In the genomic region with DNA sequence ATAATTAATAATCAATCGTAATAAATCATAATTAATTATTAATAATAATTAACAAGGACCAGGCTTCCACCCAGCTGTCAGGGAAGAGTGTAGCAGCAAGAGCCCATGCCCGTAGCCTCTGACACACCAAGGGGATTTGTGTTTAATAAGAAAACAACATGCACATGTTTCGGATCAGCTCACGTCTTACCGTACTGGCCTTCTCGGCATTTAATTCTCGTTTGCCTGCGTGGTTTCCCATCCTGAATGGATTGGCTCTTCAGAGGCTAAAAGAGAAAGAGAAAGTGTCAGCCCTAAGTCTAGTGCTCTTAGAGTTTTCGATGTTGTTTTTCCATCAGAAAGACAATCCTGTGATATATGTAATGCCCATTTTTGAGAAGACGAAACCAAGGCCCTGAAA, we compare ENCODE assay signal across 11 cellular contexts. TPM values are rescaled to one million over a fixed set of nuclear protein-coding genes. Genes with fewer than 3 reads are reported as not detected.
DNase-seq lines count a peak whose midpoint lies in the region; ATAC-seq, FAIRE-seq and TF ChIP-seq lines count a peak whose summit lies in the region.
"Had no signal": no experiment of that assay in that cellular context is flagged by ENCODE, and none has a peak within 500 bp of the region (broad histone marks: within the 10 kb centered on the region; RNA-seq: fewer than 3 reads in every experiment).

No MANE protein-coding gene starts in this region.

- H3K9me3 Mint-ChIP-seq in activated T-helper 1 cell treated with anti-CD3 and anti-CD28 coated beads, Interleukin-12 subunit alpha, Interleukin-12 subunit beta, Interleukin-2, Interleukin-4 antibody, amounts not matched to agents 30 ng/mL and 10 ng/mL and 1 ng/mL, durations not matched to agents 14 hours and 24 hours and 36 hours = no peaks in the 10 kb centered on the region

- H3K4me3 Mint-ChIP-seq in activated T-helper 1 cell treated with anti-CD3 and anti-CD28 coated beads, Interleukin-12 subunit alpha, Interleukin-12 subunit beta, Interleukin-2, Interleukin-4 antibody, amounts not matched to agents 30 ng/mL and 10 ng/mL and 1 ng/mL, durations not matched to agents 14 hours and 24 hours and 36 hours = peak overlapping the region; percentile 53

- H3K4me1 Mint-ChIP-seq in activated T-helper 1 cell treated with anti-CD3 and anti-CD28 coated beads, Interleukin-12 subunit alpha, Interleukin-12 subunit beta, Interleukin-2, Interleukin-4 antibody, amounts not matched to agents 30 ng/mL and 10 ng/mL and 1 ng/mL, durations not matched to agents 14 hours and 24 hours and 36 hours (ENCODE audit: low read depth) = peaks cover 94% of the 10 kb centered on the region

- intact Hi-C loops in activated T-helper 1 cell treated with anti-CD3 and anti-CD28 coated beads, Interleukin-12 subunit alpha, Interleukin-12 subunit beta, Interleukin-2, Interleukin-4 antibody, amounts not matched to agents 30 ng/mL and 10 ng/mL and 1 ng/mL, durations not matched to agents 14 hours and 24 hours and 36 hours (cut with micrococcal nuclease) = loop anchor here (10.0 kb wide), 1 partner anchor 280 kb away; a partner anchor contains a TSS
- intact Hi-C loops in lower lobe of right lung (cut with DNase I) = no loop called here

- no peaks in the 10 kb centered on the region for H3K27me3 ChIP-seq in lower lobe of right lung (ENCODE audit: low read depth)

- peak overlapping the region; percentile 86 for H3K27ac Mint-ChIP-seq in activated T-helper 1 cell treated with anti-CD3 and anti-CD28 coated beads, Interleukin-12 subunit alpha, Interleukin-12 subunit beta, Interleukin-2, Interleukin-4 antibody, amounts not matched to agents 30 ng/mL and 10 ng/mL and 1 ng/mL, durations not matched to agents 14 hours and 24 hours and 36 hours

- TF ChIP-seq CTCF in D721Med (IDR thresholded peaks at IDR 0.05; ENCODE audit: insufficient read depth, missing control alignments) = no peak
- no peak for TF ChIP-seq CTCF in lower lobe of right lung (IDR thresholded peaks at IDR 0.05)
- no peak for TF ChIP-seq CTCF in coronary artery (IDR thresholded peaks at IDR 0.05)

- FAIRE-seq in A204.1 (lab: Jason Lieb, UNC) (peak; percentile 92), D721Med (lab: Jason Lieb, UNC) (peak; percentile 97), HTR-8/SVneo (lab: Jason Lieb, UNC) (no peak)

- no peaks in the 10 kb centered on the region for H3K9me3 ChIP-seq in lower lobe of right lung

- H3K4me1 ChIP-seq in lower lobe of right lung = peaks cover 92% of the 10 kb centered on the region

- H3K4me3 ChIP-seq in lower lobe of right lung (no peak overlapping the region), coronary artery (no peak overlapping the region)
- H3K4me3 ChIP-seq: SK-N-MC had no signal

- no peaks in the 10 kb centered on the region for H3K27me3 Mint-ChIP-seq in activated T-helper 1 cell treated with anti-CD3 and anti-CD28 coated beads, Interleukin-12 subunit alpha, Interleukin-12 subunit beta, Interleukin-2, Interleukin-4 antibody, amounts not matched to agents 30 ng/mL and 10 ng/mL and 1 ng/mL, durations not matched to agents 14 hours and 24 hours and 36 hours (ENCODE audit: insufficient read depth)

- H3K27ac ChIP-seq in lower lobe of right lung (peak overlapping the region; percentile 7), coronary artery (no peak overlapping the region)
- H3K27ac ChIP-seq: C4-2B, SK-N-MC had no signal

- peaks cover 11% of the 10 kb centered on the region for H3K36me3 ChIP-seq in lower lobe of right lung

- peaks cover 40% of the 10 kb centered on the region for H3K36me3 Mint-ChIP-seq in activated T-helper 1 cell treated with anti-CD3 and anti-CD28 coated beads, Interleukin-12 subunit alpha, Interleukin-12 subunit beta, Interleukin-2, Interleukin-4 antibody, amounts not matched to agents 30 ng/mL and 10 ng/mL and 1 ng/mL, durations not matched to agents 14 hours and 24 hours and 36 hours (ENCODE audit: low read depth)

- ATAC-seq in lower lobe of right lung = no peak

- DNase-seq in D721Med (ENCODE audit: insufficient read length, low spot score) (no peak), lower lobe of right lung (no peak), NCI-H2081 (lab: John Stamatoyannopoulos, UW) (no peak), HTR-8/SVneo (ENCODE audit: insufficient read length, low spot score) (no peak), coronary artery (ENCODE audit: low spot score) (no peak), DMS79 (lab: John Stamatoyannopoulos, UW) (no peak)
- DNase-seq in activated T-helper 1 cell treated with anti-CD3 and anti-CD28 coated beads, Interleukin-12 subunit alpha, Interleukin-12 subunit beta, Interleukin-2, Interleukin-4 antibody, amounts not matched to agents 30 ng/mL and 10 ng/mL and 1 ng/mL, durations not matched to agents 14 hours and 24 hours and 36 hours (ENCODE audit: low spot score) = no peak
- DNase-seq: NCI-H187 treated with DMSO at 0.1 percent for 48 hours had no signal

RNA-seq across cellular contexts. Expression of a gene that starts 27.6 kb away (rescaled TPM):
- 57.3 and 63.6 TPM in 2 replicates for total RNA-seq in activated T-helper 1 cell treated with anti-CD3 and anti-CD28 coated beads, Interleukin-12 subunit alpha, Interleukin-12 subunit beta, Interleukin-2, Interleukin-4 antibody, amounts not matched to agents 30 ng/mL and 10 ng/mL and 1 ng/mL, durations not matched to agents 14 hours and 24 hours and 36 hours
- total RNA-seq in lower lobe of right lung = 90.6 TPM
